In the genomic region with DNA sequence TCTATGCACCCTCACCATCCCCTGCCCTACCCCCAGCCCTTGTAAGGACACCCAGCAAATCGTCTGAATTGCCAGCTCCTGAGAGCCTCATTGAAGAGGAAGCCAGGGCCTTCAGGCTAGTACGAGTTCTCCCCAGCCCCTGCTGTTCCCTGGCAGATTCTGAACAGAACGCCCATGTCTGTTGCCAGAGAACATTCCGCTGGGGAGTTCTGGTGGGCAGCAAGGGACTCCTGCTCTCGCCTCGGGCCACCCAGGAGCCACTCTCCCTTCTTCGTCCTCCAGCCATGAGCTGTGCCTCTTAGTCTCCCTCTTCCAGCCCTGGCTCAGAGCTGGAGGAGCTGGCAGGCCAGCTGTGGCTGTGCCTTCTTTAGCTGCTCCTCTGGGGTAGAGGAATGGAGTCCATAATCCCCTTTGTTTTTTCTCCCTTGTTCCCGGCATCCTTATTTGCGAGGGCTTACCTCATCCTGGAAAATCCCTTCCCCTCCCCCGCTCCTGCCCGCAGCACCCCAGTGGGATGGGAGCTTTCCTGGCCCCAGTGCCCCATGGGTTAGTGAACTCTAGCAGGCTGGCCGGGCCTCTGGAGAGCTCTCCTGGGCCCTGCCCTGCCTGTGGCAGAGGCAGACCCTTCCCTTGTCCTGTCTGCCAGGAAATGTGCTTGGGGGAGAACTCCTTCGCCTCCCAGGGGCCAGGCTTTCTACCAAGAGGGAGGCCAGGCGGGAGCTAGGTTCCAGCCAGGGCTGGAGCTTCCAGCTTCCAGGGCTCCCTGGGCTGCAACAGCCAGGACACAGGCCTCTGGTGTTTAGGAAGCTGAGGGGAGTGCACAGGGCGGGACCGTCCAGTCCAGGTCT, we compare ENCODE assay signal across 9 cellular contexts. TPM values are rescaled to one million over a fixed set of nuclear protein-coding genes. Genes with fewer than 3 reads are reported as not detected.
DNase-seq lines count a peak whose midpoint lies in the region; ATAC-seq and TF ChIP-seq lines count a peak whose summit lies in the region.
"Had no signal": no experiment of that assay in that cellular context is flagged by ENCODE, and none has a peak within 500 bp of the region (broad histone marks: within the 10 kb centered on the region; RNA-seq: fewer than 3 reads in every experiment).

No MANE protein-coding gene starts in this region.

- no peaks in the 10 kb centered on the region for H3K9me3 ChIP-seq in right atrium auricular region

- TF ChIP-seq CTCF in right atrium auricular region (IDR thresholded peaks at IDR 0.05), result no peak

- in situ Hi-C loops in G401 (cut with HindIII; ENCODE audit: low sequenced_read_pairs), result no loop called here

- intact Hi-C loops in sciatic nerve (cut with DNase I) (no loop called here), left colon (cut with DNase I, micrococcal nuclease) (no loop called here)

- H3K36me3 ChIP-seq in right atrium auricular region, result no peaks in the 10 kb centered on the region

- H3K27ac ChIP-seq in right atrium auricular region, result peak overlapping the region; percentile 83 to 92

- no peak overlapping the region for H3K4me3 ChIP-seq in right atrium auricular region

- H3K27me3 ChIP-seq in right atrium auricular region, result no peaks in the 10 kb centered on the region

- DNase-seq in G401 (ENCODE audit: low spot score), result peak; percentile 55
- DNase-seq in amniotic epithelial cell (ENCODE audit: low read depth), result peak; percentile 90
- no peak for DNase-seq in right atrium auricular region (ENCODE audit: low spot score)
- DNase-seq in sciatic nerve (ENCODE audit: low spot score), result peak; percentile 78
- no peak for DNase-seq in left colon
- no peak for DNase-seq in LoVo (ENCODE audit: low spot score)
- no peak for DNase-seq in NCI-H2196 (lab: John Stamatoyannopoulos, UW; ENCODE audit: unreplicated experiment)
- DNase-seq: activated CD4-positive, alpha-beta T cell treated with anti-CD3 and anti-CD28 coated beads, Interleukin-2, amount 10 ng/mL, durations not matched to agents 7 days and 5 days had no signal

- peaks cover 0 to 70% of the 10 kb centered on the region in 2 donors for H3K4me1 ChIP-seq in right atrium auricular region

- ATAC-seq in sciatic nerve, result peak; percentile 70
- no peak for ATAC-seq in left colon
- no peak for ATAC-seq in GM18498 (IDR thresholded peaks at IDR 0.05; ENCODE audit: unreplicated experiment)

RNA-seq across cellular contexts. Expression of a gene that starts 16.6 kb away (rescaled TPM):
- 30.2 and 44.4 TPM in 2 replicates for total RNA-seq in G401 (2014; rRNA removed; shearing (Covaris generic))
- 100 to 1,000 TPM; 106 to 125 TPM for total RNA-seq in right atrium auricular region
- 164 TPM for total RNA-seq in sciatic nerve
- total RNA-seq in left colon, result 10 to 100 TPM; 58.4 to 64.0 TPM

Comparison
In these comparisons a context has a peak if more than half of its experiments do, and no peak if none do; other contexts are left out.
1. DNase-seq: peak in G401 (single experiment), amniotic epithelial cell (single experiment) and sciatic nerve (single experiment); none in right atrium auricular region (single experiment), left colon (0 of 2), LoVo (single experiment) and NCI-H2196 (single experiment).